Comparison of ENCODE assay signal across 17 cellular contexts in genomic region chr10:107847620-107848019, GRCh38.
DNase-seq lines count a peak whose midpoint lies in the region; ATAC-seq, FAIRE-seq and TF ChIP-seq lines count a peak whose summit lies in the region.
"Had no signal": no experiment of that assay in that cellular context is flagged by ENCODE, and none has a peak within 500 bp of the region (broad histone marks: within the 10 kb centered on the region; RNA-seq: fewer than 3 reads in every experiment).

No MANE protein-coding gene starts in this region.

- peaks cover 10% of the 10 kb centered on the region for H3K9me3 Mint-ChIP-seq in activated naive CD8-positive, alpha-beta T cell treated with anti-CD3 and anti-CD28 coated beads for 36 hours

- H3K27me3 ChIP-seq in right cardiac atrium (ENCODE audit: control insufficient read depth, insufficient read depth): no peaks in the 10 kb centered on the region
- no peaks in the 10 kb centered on the region for H3K27me3 ChIP-seq in thyroid gland
- H3K27me3 ChIP-seq: tibial nerve had no signal

- peak; percentile 85 for FAIRE-seq in GM12892 (lab: Jason Lieb, UNC)
- FAIRE-seq: D721Med, frontal cortex, GM19239 had no signal

- no peak for TF ChIP-seq CTCF in thyroid gland (IDR thresholded peaks at IDR 0.05)

- no peaks in the 10 kb centered on the region for H3K4me1 Mint-ChIP-seq in activated naive CD8-positive, alpha-beta T cell treated with anti-CD3 and anti-CD28 coated beads for 36 hours

- intact Hi-C loops in right cardiac atrium (cut with DNase I) (no loop called here), thyroid gland (cut with DNase I) (no loop called here)

- H3K36me3 Mint-ChIP-seq in activated naive CD8-positive, alpha-beta T cell treated with anti-CD3 and anti-CD28 coated beads for 36 hours: no peaks in the 10 kb centered on the region

- no peaks in the 10 kb centered on the region for H3K36me3 ChIP-seq in thyroid gland
- H3K36me3 ChIP-seq: tibial nerve had no signal

- no peak overlapping the region for H3K4me3 Mint-ChIP-seq in activated naive CD8-positive, alpha-beta T cell treated with anti-CD3 and anti-CD28 coated beads for 36 hours

- no peak overlapping the region for H3K27ac ChIP-seq in right cardiac atrium (ENCODE audit: low read length)
- no peak overlapping the region for H3K27ac ChIP-seq in thyroid gland
- H3K27ac ChIP-seq: parathyroid adenoma, SK-N-MC, tibial nerve, VCaP had no signal

- DNase-seq in GM12892 (ENCODE audit: insufficient read length) (no peak), NOMO-1 treated with DMSO at 0.1 percent for 48 hours (lab: John Stamatoyannopoulos, UW; ENCODE audit: unreplicated experiment) (peak; percentile 41), NCI-H446 treated with DMSO at 0.1 percent for 48 hours (lab: John Stamatoyannopoulos, UW) (no peak), right cardiac atrium (no peak), thyroid gland (no peak)
- DNase-seq in activated naive CD8-positive, alpha-beta T cell treated with anti-CD3 and anti-CD28 coated beads for 36 hours: no peak
- DNase-seq: stimulated activated CD4-positive, alpha-beta T cell treated with anti-CD3 and anti-CD28 coated beads, Interleukin-12 subunit alpha, Interleukin-12 subunit beta, amount 100 ng/mL, for 4 hours had no signal

- ATAC-seq in GM19463 (IDR thresholded peaks at IDR 0.05; ENCODE audit: unreplicated experiment) (peak; percentile 87), HG02852 (IDR thresholded peaks at IDR 0.05; ENCODE audit: unreplicated experiment) (peak; percentile 56), right cardiac atrium (no peak)
- ATAC-seq: activated naive CD4-positive, alpha-beta T cell treated with anti-CD3 and anti-CD28 coated beads, Interleukin-2, amount 50 U/mL, for 72 hours had no signal

- H3K9me3 ChIP-seq in right cardiac atrium (ENCODE audit: control insufficient read depth, low read length): no peaks in the 10 kb centered on the region
- no peaks in the 10 kb centered on the region for H3K9me3 ChIP-seq in thyroid gland
- H3K9me3 ChIP-seq: tibial nerve had no signal

- 63% methylated on average over 2 of the region's 2 CpGs for WGBS in right cardiac atrium
- 57 to 65% methylated on average over 2 of the region's 2 CpGs for WGBS in thyroid gland, 2 donors

- H3K27ac Mint-ChIP-seq in activated naive CD8-positive, alpha-beta T cell treated with anti-CD3 and anti-CD28 coated beads for 36 hours: no peak overlapping the region
- H3K27ac Mint-ChIP-seq: activated naive CD4-positive, alpha-beta T cell treated with anti-CD3 and anti-CD28 coated beads, Interleukin-2, amount 50 U/mL, for 72 hours had no signal

- no peaks in the 10 kb centered on the region for H3K4me1 ChIP-seq in right cardiac atrium (ENCODE audit: control insufficient read depth, insufficient read depth, low read length)
- no peaks in the 10 kb centered on the region for H3K4me1 ChIP-seq in thyroid gland
- H3K4me1 ChIP-seq: parathyroid adenoma, tibial nerve had no signal

- H3K27me3 Mint-ChIP-seq in activated naive CD8-positive, alpha-beta T cell treated with anti-CD3 and anti-CD28 coated beads for 36 hours: no peaks in the 10 kb centered on the region

- H3K4me3 ChIP-seq in right cardiac atrium (ENCODE audit: low read length) (no peak overlapping the region), thyroid gland (replicated peaks in 1 of 3) (no peak overlapping the region)
- H3K4me3 ChIP-seq: SK-N-MC, tibial nerve had no signal

- no peak for TF ChIP-seq POLR2A in GM12892 (IDR thresholded peaks at IDR 0.05; ENCODE audit: low read depth, low read length)
- TF ChIP-seq POLR2A in thyroid gland (IDR thresholded peaks at IDR 0.05): no peak

Comparison
In these comparisons a context has a peak if more than half of its experiments do, and no peak if none do; other contexts are left out.
1. ATAC-seq: peak in GM19463 (single experiment) and HG02852 (single experiment); none in right cardiac atrium (0 of 2).